In genomic region chr17:72440961-72441360, GRCh38 we compare ENCODE assay signal across 23 cellular contexts.
"Had no signal": no experiment of that assay in that cellular context is flagged by ENCODE, and none has a peak within 500 bp of the region (broad histone marks: within the 10 kb centered on the region; RNA-seq: fewer than 3 reads in every experiment).

No MANE protein-coding gene starts in this region.

- H3K36me3 ChIP-seq: left lung, lower lobe of right lung, neural progenitor cell, pancreas, prostate gland, suprapubic skin, thoracic aorta, tibial artery, vagina had no signal

- H3K4me1 ChIP-seq: left lung, lower lobe of right lung, neural progenitor cell, pancreas, prostate gland, suprapubic skin, tibial artery, vagina had no signal

- H3K4me3 ChIP-seq: left lung, lower lobe of right lung, neural progenitor cell, pancreas, prostate gland, skin epidermis, suprapubic skin, thoracic aorta, tibial artery, vagina had no signal

- H2AFZ ChIP-seq: neural progenitor cell had no signal

- ATAC-seq: left colon; left lung; lower lobe of right lung; naive thymus-derived CD8-positive, alpha-beta T cell; pancreas; right cardiac atrium; stimulated activated effector memory CD8-positive, alpha-beta T cell treated with anti-CD3 and anti-CD28 coated beads, Interleukin-12 subunit alpha, Interleukin-12 subunit beta, amount 100 ng/mL, for 72 hours had no signal

- H3K4me1 Mint-ChIP-seq: naive thymus-derived CD8-positive, alpha-beta T cell; nephron; neural progenitor cell; stimulated activated effector memory CD8-positive, alpha-beta T cell treated with anti-CD3 and anti-CD28 coated beads, Interleukin-12 subunit alpha, Interleukin-12 subunit beta, amount 100 ng/mL, for 72 hours had no signal

- H3K27ac Mint-ChIP-seq: naive thymus-derived CD8-positive, alpha-beta T cell; nephron; neural progenitor cell; stimulated activated effector memory CD8-positive, alpha-beta T cell treated with anti-CD3 and anti-CD28 coated beads, Interleukin-12 subunit alpha, Interleukin-12 subunit beta, amount 100 ng/mL, for 72 hours; stimulated activated naive CD8-positive, alpha-beta T cell treated with anti-CD3 and anti-CD28 coated beads, Interleukin-15, Interleukin-2, amounts not matched to agents 100 ng/mL and 50 ng/mL, for 24 hours had no signal

- H3K9me3 ChIP-seq: left lung, lower lobe of right lung, pancreas, prostate gland, suprapubic skin, thoracic aorta, tibial artery, vagina had no signal

- FAIRE-seq: kidney, pancreas had no signal

- H3K4me3 Mint-ChIP-seq: naive thymus-derived CD8-positive, alpha-beta T cell; nephron; neural progenitor cell; stimulated activated effector memory CD8-positive, alpha-beta T cell treated with anti-CD3 and anti-CD28 coated beads, Interleukin-12 subunit alpha, Interleukin-12 subunit beta, amount 100 ng/mL, for 72 hours; stimulated activated naive CD8-positive, alpha-beta T cell treated with anti-CD3 and anti-CD28 coated beads, Interleukin-15, Interleukin-2, amounts not matched to agents 100 ng/mL and 50 ng/mL, for 24 hours; type B pancreatic cell had no signal

- H3K27me3 ChIP-seq: left lung, neural progenitor cell, pancreas, suprapubic skin, vagina had no signal

- DNase-seq: hippocampal formation; kidney; left lung; lower lobe of right lung; mammary epithelial cell; mesenchymal stem cell; naive thymus-derived CD8-positive, alpha-beta T cell; pancreas; right cardiac atrium; stimulated activated CD4-positive, alpha-beta T cell treated with anti-CD3 and anti-CD28 coated beads, Interleukin-4, amount 100 ng/mL, for 24 hours; stimulated activated naive CD4-positive, alpha-beta T cell; tibial artery had no signal

- H3K4me2 ChIP-seq: neural progenitor cell had no signal

- H3K36me3 Mint-ChIP-seq: naive thymus-derived CD8-positive, alpha-beta T cell; stimulated activated effector memory CD8-positive, alpha-beta T cell treated with anti-CD3 and anti-CD28 coated beads, Interleukin-12 subunit alpha, Interleukin-12 subunit beta, amount 100 ng/mL, for 72 hours had no signal

- H3K27me3 Mint-ChIP-seq: type B pancreatic cell had no signal

- H3K27ac ChIP-seq: left lung, lower lobe of right lung, neural progenitor cell, pancreas, prostate gland, skin epidermis, suprapubic skin, thoracic aorta, tibial artery, vagina had no signal

- H3K9ac ChIP-seq: neural progenitor cell had no signal
